19 cellular contexts compared by ENCODE assay signal in genomic region chr2:143697744-143698143, GRCh38.
DNase-seq lines count a peak whose midpoint lies in the region; ATAC-seq and TF ChIP-seq lines count a peak whose summit lies in the region.
"Had no signal": no experiment of that assay in that cellular context is flagged by ENCODE, and none has a peak within 500 bp of the region (broad histone marks: within the 10 kb centered on the region; RNA-seq: fewer than 3 reads in every experiment).

No MANE protein-coding gene starts in this region.

- H3K27me3 Mint-ChIP-seq in activated CD4-positive, alpha-beta T cell treated with anti-CD3 and anti-CD28 coated beads for 36 hours, result no peaks in the 10 kb centered on the region

- H2AFZ ChIP-seq in OCI-LY3 (ENCODE audit: low read depth, low read length), result no peak overlapping the region
- H2AFZ ChIP-seq: neural progenitor cell had no signal

- H3K27ac ChIP-seq in OCI-LY3 (ENCODE audit: low read length), result peak overlapping the region; percentile 72
- H3K27ac ChIP-seq: 22Rv1, neural progenitor cell had no signal

- H3K4me2 ChIP-seq in OCI-LY3 (ENCODE audit: low read length), result peak overlapping the region; percentile 64
- H3K4me2 ChIP-seq: neural progenitor cell had no signal

- H3K9ac ChIP-seq in OCI-LY3 (ENCODE audit: low read length), result no peak overlapping the region
- H3K9ac ChIP-seq: neural progenitor cell had no signal

- DNase-seq in activated CD4-positive, alpha-beta T cell treated with anti-CD3 and anti-CD28 coated beads for 36 hours, result no peak
- no peak for DNase-seq in activated CD4-positive, alpha-beta T cell treated with anti-CD3 and anti-CD28 coated beads for 1 hour
- no peak for DNase-seq in NCI-H187 treated with DMSO at 0.1 percent for 48 hours (lab: John Stamatoyannopoulos, UW)
- no peak for DNase-seq in anterior cingulate cortex (lab: John Stamatoyannopoulos, UW)
- no peak for DNase-seq in NCI-H1930 (lab: John Stamatoyannopoulos, UW)
- DNase-seq: amygdala; Kasumi-1; NCI-H2029; right cardiac atrium; stimulated activated CD4-positive, alpha-beta T cell treated with anti-CD3 and anti-CD28 coated beads, Interleukin-2, amount 100 ng/mL, for 24 hours; SW 1271 had no signal

- 0 out of 2 replicates have a peak overlapping the region, but pooled peaks have one; percentile 0 for H3K4me3 ChIP-seq in OCI-LY3 (ENCODE audit: low read length)
- H3K4me3 ChIP-seq: neural progenitor cell, tibial nerve had no signal

- H3K27me3 ChIP-seq in OCI-LY3 (ENCODE audit: low read depth, low read length), result no peaks in the 10 kb centered on the region
- H3K27me3 ChIP-seq: neural progenitor cell, tibial nerve had no signal

- H3K4me1 ChIP-seq in OCI-LY3 (ENCODE audit: low read length), result peaks cover 57% of the 10 kb centered on the region

- peaks cover 3% of the 10 kb centered on the region for H3K36me3 ChIP-seq in OCI-LY3 (replicated peaks; ENCODE audit: low read depth, low read length)
- H3K36me3 ChIP-seq: neural progenitor cell, tibial nerve had no signal

- POLR2A ChIA-PET in activated CD4-positive, alpha-beta T cell treated with anti-CD3 and anti-CD28 coated beads for 36 hours (lab: Charles Lee), result no interaction called here

- H4K20me1 ChIP-seq in OCI-LY3 (ENCODE audit: insufficient read depth, low read length), result no peaks in the 10 kb centered on the region

- H3K4me3 Mint-ChIP-seq in activated CD4-positive, alpha-beta T cell treated with anti-CD3 and anti-CD28 coated beads for 36 hours, result no peak overlapping the region
- H3K4me3 Mint-ChIP-seq: CD14-positive monocyte, neural progenitor cell, WTC11 had no signal

- peak overlapping the region; percentile 65 for H3K27ac Mint-ChIP-seq in activated CD4-positive, alpha-beta T cell treated with anti-CD3 and anti-CD28 coated beads for 36 hours
- H3K27ac Mint-ChIP-seq: neural progenitor cell, WTC11 had no signal

- no peaks in the 10 kb centered on the region for H3K9me3 ChIP-seq in OCI-LY3 (ENCODE audit: insufficient read depth, low read length)
- H3K9me3 ChIP-seq: tibial nerve had no signal

- no peaks in the 10 kb centered on the region for H3K79me2 ChIP-seq in OCI-LY3 (ENCODE audit: low read length)

- no peaks in the 10 kb centered on the region for H3K9me3 Mint-ChIP-seq in activated CD4-positive, alpha-beta T cell treated with anti-CD3 and anti-CD28 coated beads for 36 hours (ENCODE audit: low read depth)
- H3K9me3 Mint-ChIP-seq: CD14-positive monocyte, neural progenitor cell, WTC11 had no signal

- intact Hi-C loops in activated CD4-positive, alpha-beta T cell treated with anti-CD3 and anti-CD28 coated beads for 36 hours (cut with DNase I, micrococcal nuclease), result loop anchor here (1.0 to 10.0 kb wide), 4 partner anchors 22 to 637 kb away; a partner anchor contains a TSS

- peaks cover 55% of the 10 kb centered on the region for H3K4me1 Mint-ChIP-seq in activated CD4-positive, alpha-beta T cell treated with anti-CD3 and anti-CD28 coated beads for 36 hours

- CTCF ChIA-PET in activated CD4-positive, alpha-beta T cell treated with anti-CD3 and anti-CD28 coated beads for 36 hours (lab: Charles Lee), result no interaction called here

- TF ChIP-seq CTCF in OCI-LY3 (IDR thresholded peaks at IDR 0.05; ENCODE audit: low read depth, low read length), result no peak

- H3K36me3 Mint-ChIP-seq in activated CD4-positive, alpha-beta T cell treated with anti-CD3 and anti-CD28 coated beads for 36 hours (ENCODE audit: low read depth), result peaks cover 13% of the 10 kb centered on the region
- H3K36me3 Mint-ChIP-seq: neural progenitor cell, WTC11 had no signal

- ATAC-seq in activated CD4-positive, alpha-beta T cell treated with anti-CD3 and anti-CD28 coated beads for 36 hours, result no peak
- ATAC-seq in GM21381 (IDR thresholded peaks at IDR 0.05; ENCODE audit: unreplicated experiment) (peak; percentile 59), HG02884 (IDR thresholded peaks at IDR 0.05; ENCODE audit: unreplicated experiment) (peak; percentile 46)
- ATAC-seq: right cardiac atrium, WTC11 had no signal
